In the genomic region with DNA sequence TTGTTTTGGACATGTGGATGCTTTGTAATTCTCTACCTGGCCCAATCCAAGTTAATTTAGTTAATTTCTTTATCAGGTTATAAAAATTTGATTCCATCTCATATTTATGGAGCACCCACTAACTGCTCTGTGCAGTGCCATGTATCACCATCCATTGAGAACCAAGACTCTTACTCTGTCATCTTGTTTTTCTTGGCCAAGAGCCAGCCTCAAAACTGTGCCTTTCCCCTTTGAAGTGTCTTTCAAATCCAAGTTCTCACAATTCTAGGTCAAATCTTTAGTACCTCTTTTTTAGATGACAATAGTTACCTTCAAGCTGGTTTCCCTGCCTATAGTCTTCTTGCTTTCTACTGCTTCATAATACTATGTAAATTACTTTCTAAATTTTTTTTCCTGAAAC, we compare ENCODE assay signal across 19 cellular contexts. TPM values are rescaled to one million over a fixed set of nuclear protein-coding genes. Genes with fewer than 3 reads are reported as not detected.
"Had no signal": no experiment of that assay in that cellular context is flagged by ENCODE, and none has a peak within 500 bp of the region (broad histone marks: within the 10 kb centered on the region; RNA-seq: fewer than 3 reads in every experiment).

No MANE protein-coding gene starts in this region.

- DNase-seq: activated CD4-positive, alpha-beta T cell treated with anti-CD3 and anti-CD28 coated beads, Interleukin-2, amount 50 U/mL, for 48 hours; activated CD4-positive, CD25-positive, alpha-beta regulatory T cell treated with anti-CD3 and anti-CD28 coated beads, Interleukin-2, amount 50 U/mL, for 72 hours; activated naive CD4-positive, alpha-beta T cell treated with anti-CD3 and anti-CD28 coated beads, Interleukin-2, amount 50 U/mL, for 16 hours; adrenal gland; glutamatergic neuron; hypothalamus; left ventricle myocardium inferior; mesenchymal stem cell; occipital lobe; T-cell; T-helper 9 cell; transverse colon had no signal

- H3K27ac Mint-ChIP-seq: activated T-helper 2 cell treated with anti-CD3 and anti-CD28 coated beads, Interferon-gamma antibody, Interleukin-2, Interleukin-4, amounts not matched to agents 10 μg/mL and 5 μg/mL and 100 μg/mL, durations not matched to agents 14 hours and 24 hours and 36 hours; nephron; T-cell had no signal

- H3K27me3 ChIP-seq: adrenal gland, transverse colon had no signal

- H3K4me3 ChIP-seq: adrenal gland, left ventricle myocardium inferior, transverse colon had no signal

- H3K9me3 Mint-ChIP-seq: activated T-helper 2 cell treated with anti-CD3 and anti-CD28 coated beads, Interferon-gamma antibody, Interleukin-2, Interleukin-4, amounts not matched to agents 10 μg/mL and 5 μg/mL and 100 μg/mL, durations not matched to agents 14 hours and 24 hours and 36 hours; nephron; T-cell had no signal

- ATAC-seq: esophagus mucosa, T-cell had no signal

- H3K27me3 Mint-ChIP-seq: T-cell had no signal

- H3K4me3 Mint-ChIP-seq: T-cell had no signal

- H3K9me3 ChIP-seq: adrenal gland, left ventricle myocardium inferior, transverse colon had no signal

RNA-seq across cellular contexts. Expression of a gene that starts 55.8 kb away (rescaled TPM):
- total RNA-seq: activated T-helper 2 cell treated with anti-CD3 and anti-CD28 coated beads, Interferon-gamma antibody, Interleukin-2, Interleukin-4, amounts not matched to agents 10 μg/mL and 5 μg/mL and 100 μg/mL, durations not matched to agents 14 hours and 24 hours and 36 hours; adrenal gland; cardiac septum; esophagus mucosa; kidney epithelial cell; left ventricle myocardium inferior; mucosa of gallbladder; occipital lobe; posterior vena cava; T-cell; transverse colon had no signal
